ENCODE assay signal across 1 cellular context in the genomic region with DNA sequence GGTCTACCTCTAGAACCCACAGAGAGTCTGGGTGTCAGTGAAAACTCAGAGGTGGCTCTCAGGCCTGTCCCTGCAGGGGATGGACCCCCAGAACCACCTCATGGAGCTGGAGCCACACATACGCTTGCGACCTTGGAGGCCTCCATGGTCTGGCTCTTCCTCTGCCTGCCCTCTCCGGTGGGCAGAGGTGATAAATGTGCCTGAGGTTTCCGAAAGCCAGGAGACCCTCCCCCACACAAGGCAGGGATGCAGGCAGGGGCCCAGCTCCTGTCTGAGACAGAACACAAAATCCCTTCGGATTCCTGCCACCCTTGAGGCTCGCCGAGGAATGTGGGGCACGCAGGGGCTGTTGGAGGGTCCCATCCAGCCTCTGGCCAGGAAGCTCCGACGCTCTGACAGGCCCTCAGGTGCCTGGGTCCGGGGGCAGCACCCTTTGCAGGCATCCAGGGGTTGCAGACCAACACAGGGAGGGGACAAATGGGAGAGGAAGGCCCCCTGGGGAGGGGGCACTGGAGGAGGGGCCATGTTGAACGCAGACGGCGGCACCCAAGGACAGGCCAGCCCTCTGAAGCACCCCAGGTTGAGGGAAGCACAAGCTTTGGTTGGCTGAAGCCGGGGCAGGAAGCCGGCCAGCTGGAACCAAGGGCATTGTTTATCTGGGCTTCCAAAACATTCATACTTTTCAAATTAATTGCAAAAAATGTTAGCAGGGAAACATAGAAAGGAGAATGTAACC.
TF ChIP-seq lines count a peak whose summit lies in the region.

No MANE protein-coding gene starts in this region.

TF ChIP-seq in WTC11, 78 proteins besides CTCF, POLR2A, EP300 and RAD21 (continued from another document):
- TF ChIP-seq, protein P1, sequence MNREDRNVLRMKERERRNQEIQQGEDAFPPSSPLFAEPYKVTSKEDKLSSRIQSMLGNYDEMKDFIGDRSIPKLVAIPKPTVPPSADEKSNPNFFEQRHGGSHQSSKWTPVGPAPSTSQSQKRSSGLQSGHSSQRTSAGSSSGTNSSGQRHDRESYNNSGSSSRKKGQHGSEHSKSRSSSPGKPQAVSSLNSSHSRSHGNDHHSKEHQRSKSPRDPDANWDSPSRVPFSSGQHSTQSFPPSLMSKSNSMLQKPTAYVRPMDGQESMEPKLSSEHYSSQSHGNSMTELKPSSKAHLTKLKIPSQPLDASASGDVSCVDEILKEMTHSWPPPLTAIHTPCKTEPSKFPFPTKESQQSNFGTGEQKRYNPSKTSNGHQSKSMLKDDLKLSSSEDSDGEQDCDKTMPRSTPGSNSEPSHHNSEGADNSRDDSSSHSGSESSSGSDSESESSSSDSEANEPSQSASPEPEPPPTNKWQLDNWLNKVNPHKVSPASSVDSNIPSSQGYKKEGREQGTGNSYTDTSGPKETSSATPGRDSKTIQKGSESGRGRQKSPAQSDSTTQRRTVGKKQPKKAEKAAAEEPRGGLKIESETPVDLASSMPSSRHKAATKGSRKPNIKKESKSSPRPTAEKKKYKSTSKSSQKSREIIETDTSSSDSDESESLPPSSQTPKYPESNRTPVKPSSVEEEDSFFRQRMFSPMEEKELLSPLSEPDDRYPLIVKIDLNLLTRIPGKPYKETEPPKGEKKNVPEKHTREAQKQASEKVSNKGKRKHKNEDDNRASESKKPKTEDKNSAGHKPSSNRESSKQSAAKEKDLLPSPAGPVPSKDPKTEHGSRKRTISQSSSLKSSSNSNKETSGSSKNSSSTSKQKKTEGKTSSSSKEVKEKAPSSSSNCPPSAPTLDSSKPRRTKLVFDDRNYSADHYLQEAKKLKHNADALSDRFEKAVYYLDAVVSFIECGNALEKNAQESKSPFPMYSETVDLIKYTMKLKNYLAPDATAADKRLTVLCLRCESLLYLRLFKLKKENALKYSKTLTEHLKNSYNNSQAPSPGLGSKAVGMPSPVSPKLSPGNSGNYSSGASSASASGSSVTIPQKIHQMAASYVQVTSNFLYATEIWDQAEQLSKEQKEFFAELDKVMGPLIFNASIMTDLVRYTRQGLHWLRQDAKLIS (CRISPR knock-in tag; IDR thresholded peaks at IDR 0.05; ENCODE audit: borderline replicate concordance): no peak
- TF ChIP-seq MYBL2 (CRISPR knock-in tag; IDR thresholded peaks at IDR 0.05): no peak
- no peak for TF ChIP-seq ZNF423 (CRISPR knock-in tag; IDR thresholded peaks at IDR 0.05)
- TF ChIP-seq SMAD3 (CRISPR knock-in tag; IDR thresholded peaks at IDR 0.05; ENCODE audit: borderline replicate concordance): no peak
- TF ChIP-seq, protein P2, sequence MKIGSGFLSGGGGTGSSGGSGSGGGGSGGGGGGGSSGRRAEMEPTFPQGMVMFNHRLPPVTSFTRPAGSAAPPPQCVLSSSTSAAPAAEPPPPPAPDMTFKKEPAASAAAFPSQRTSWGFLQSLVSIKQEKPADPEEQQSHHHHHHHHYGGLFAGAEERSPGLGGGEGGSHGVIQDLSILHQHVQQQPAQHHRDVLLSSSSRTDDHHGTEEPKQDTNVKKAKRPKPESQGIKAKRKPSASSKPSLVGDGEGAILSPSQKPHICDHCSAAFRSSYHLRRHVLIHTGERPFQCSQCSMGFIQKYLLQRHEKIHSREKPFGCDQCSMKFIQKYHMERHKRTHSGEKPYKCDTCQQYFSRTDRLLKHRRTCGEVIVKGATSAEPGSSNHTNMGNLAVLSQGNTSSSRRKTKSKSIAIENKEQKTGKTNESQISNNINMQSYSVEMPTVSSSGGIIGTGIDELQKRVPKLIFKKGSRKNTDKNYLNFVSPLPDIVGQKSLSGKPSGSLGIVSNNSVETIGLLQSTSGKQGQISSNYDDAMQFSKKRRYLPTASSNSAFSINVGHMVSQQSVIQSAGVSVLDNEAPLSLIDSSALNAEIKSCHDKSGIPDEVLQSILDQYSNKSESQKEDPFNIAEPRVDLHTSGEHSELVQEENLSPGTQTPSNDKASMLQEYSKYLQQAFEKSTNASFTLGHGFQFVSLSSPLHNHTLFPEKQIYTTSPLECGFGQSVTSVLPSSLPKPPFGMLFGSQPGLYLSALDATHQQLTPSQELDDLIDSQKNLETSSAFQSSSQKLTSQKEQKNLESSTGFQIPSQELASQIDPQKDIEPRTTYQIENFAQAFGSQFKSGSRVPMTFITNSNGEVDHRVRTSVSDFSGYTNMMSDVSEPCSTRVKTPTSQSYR (CRISPR knock-in tag; IDR thresholded peaks at IDR 0.05): no peak
- TF ChIP-seq NR2C2 (CRISPR knock-in tag; IDR thresholded peaks at IDR 0.05): no peak
- TF ChIP-seq GABPB1 (CRISPR knock-in tag; IDR thresholded peaks at IDR 0.05): no peak
- TF ChIP-seq, protein P3, sequence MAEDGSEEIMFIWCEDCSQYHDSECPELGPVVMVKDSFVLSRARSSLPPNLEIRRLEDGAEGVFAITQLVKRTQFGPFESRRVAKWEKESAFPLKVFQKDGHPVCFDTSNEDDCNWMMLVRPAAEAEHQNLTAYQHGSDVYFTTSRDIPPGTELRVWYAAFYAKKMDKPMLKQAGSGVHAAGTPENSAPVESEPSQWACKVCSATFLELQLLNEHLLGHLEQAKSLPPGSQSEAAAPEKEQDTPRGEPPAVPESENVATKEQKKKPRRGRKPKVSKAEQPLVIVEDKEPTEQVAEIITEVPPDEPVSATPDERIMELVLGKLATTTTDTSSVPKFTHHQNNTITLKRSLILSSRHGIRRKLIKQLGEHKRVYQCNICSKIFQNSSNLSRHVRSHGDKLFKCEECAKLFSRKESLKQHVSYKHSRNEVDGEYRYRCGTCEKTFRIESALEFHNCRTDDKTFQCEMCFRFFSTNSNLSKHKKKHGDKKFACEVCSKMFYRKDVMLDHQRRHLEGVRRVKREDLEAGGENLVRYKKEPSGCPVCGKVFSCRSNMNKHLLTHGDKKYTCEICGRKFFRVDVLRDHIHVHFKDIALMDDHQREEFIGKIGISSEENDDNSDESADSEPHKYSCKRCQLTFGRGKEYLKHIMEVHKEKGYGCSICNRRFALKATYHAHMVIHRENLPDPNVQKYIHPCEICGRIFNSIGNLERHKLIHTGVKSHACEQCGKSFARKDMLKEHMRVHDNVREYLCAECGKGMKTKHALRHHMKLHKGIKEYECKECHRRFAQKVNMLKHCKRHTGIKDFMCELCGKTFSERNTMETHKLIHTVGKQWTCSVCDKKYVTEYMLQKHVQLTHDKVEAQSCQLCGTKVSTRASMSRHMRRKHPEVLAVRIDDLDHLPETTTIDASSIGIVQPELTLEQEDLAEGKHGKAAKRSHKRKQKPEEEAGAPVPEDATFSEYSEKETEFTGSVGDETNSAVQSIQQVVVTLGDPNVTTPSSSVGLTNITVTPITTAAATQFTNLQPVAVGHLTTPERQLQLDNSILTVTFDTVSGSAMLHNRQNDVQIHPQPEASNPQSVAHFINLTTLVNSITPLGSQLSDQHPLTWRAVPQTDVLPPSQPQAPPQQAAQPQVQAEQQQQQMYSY (CRISPR knock-in tag; IDR thresholded peaks at IDR 0.05): no peak
TF ChIP-seq in WTC11: peak in this region for 0.
